ENCODE assay signal across 8 cellular contexts in the genomic region with DNA sequence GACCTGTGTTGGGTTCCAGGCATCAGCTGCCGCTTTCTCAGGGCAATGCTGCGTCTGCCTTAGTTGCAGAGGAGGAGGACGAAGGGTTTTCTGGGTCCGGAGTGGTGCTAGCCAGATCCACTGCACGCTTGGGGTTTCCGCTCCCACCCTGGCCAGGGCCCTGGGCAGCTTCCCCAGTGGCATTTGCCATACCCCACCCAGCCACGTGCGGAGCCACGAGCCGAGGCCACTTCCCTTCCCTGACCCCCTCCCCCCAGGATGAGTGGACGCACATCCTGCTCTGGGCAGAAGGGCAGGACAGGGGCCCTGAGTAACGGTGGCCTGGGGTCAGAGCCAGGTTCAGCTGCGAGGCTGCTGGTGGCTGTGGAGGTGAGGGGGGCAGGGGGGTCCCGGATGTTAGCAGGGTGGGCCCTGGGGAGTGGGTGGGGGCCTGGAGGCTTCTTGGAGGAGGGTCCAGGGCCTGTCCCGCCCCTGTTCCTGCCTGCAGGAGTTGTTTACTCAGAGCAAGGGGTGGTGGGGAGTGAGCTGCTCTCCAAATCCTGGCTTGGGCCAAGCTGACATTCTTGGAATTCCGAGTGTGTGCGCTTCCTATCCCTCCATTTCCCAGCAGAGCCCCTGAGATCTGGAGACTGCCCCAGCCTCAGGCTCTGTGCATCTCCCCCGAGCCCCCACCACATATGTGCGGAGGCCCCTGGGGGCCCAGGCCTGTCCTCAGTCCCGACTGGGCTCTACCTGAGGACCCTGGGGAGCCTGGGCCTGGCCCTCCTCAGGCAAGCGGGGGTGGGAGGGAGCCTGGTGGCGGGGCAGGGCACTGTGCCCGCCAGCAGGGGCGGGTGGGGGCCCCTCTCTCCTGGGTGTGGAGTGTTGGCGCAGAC. TPM values are rescaled to one million over a fixed set of nuclear protein-coding genes. Genes with fewer than 3 reads are reported as not detected.
DNase-seq lines count a peak whose midpoint lies in the region; ATAC-seq and TF ChIP-seq lines count a peak whose summit lies in the region.

No MANE protein-coding gene starts in this region.

- CTCF ChIA-PET in OCI-LY7 (lab: Charles Lee; ENCODE audit: unreplicated experiment) = no interaction called here

- H3K4me3 Mint-ChIP-seq in chondrocyte (ENCODE audit: unreplicated experiment) = peak overlapping the region; percentile 85
- H3K4me3 Mint-ChIP-seq in stimulated activated naive CD8-positive, alpha-beta T cell treated with anti-CD3 and anti-CD28 coated beads, Interleukin-15, Interleukin-2, amounts not matched to agents 100 ng/mL and 50 ng/mL, for 24 hours = peak overlapping the region; percentile 76

- peak overlapping the region; percentile 94 for H3K27ac Mint-ChIP-seq in chondrocyte (ENCODE audit: unreplicated experiment)
- H3K27ac Mint-ChIP-seq in stimulated activated naive CD8-positive, alpha-beta T cell treated with anti-CD3 and anti-CD28 coated beads, Interleukin-15, Interleukin-2, amounts not matched to agents 100 ng/mL and 50 ng/mL, for 24 hours = peak overlapping the region; percentile 67

- peaks cover 18% of the 10 kb centered on the region for H3K79me2 ChIP-seq in OCI-LY7 (ENCODE audit: insufficient read depth, low read depth, low read length)

- peak overlapping the region; percentile 89 for H3K4me3 ChIP-seq in OCI-LY7 (ENCODE audit: low read depth, low read length, poor library complexity, severe bottlenecking)

- H3K9me3 Mint-ChIP-seq in chondrocyte (ENCODE audit: low read depth) = no peaks in the 10 kb centered on the region
- H3K9me3 Mint-ChIP-seq in stimulated activated naive CD8-positive, alpha-beta T cell treated with anti-CD3 and anti-CD28 coated beads, Interleukin-15, Interleukin-2, amounts not matched to agents 100 ng/mL and 50 ng/mL, for 24 hours = no peaks in the 10 kb centered on the region

- H3K9me3 ChIP-seq in OCI-LY7 (ENCODE audit: low read length) = no peaks in the 10 kb centered on the region

- TF ChIP-seq CTCF in OCI-LY7 (conservative IDR thresholded peaks at IDR 0.05; ENCODE audit: low read length) (no peak), chondrocyte (IDR thresholded peaks at IDR 0.05) (no peak)

- peaks cover 10% of the 10 kb centered on the region; the same call in 1 of the 2 replicates for H4K20me1 ChIP-seq in OCI-LY7 (ENCODE audit: insufficient read depth, low read length)

- peaks cover 4% of the 10 kb centered on the region for H3K36me3 Mint-ChIP-seq in chondrocyte (ENCODE audit: low read depth)
- peaks cover 14% of the 10 kb centered on the region for H3K36me3 Mint-ChIP-seq in stimulated activated naive CD8-positive, alpha-beta T cell treated with anti-CD3 and anti-CD28 coated beads, Interleukin-15, Interleukin-2, amounts not matched to agents 100 ng/mL and 50 ng/mL, for 24 hours (ENCODE audit: low read depth)

- H3K4me2 ChIP-seq in OCI-LY7 (ENCODE audit: low read length) = peak overlapping the region; percentile 83

- ATAC-seq in HG03025 (IDR thresholded peaks at IDR 0.05; ENCODE audit: low FRiP score, unreplicated experiment) (no peak), GM21619 (IDR thresholded peaks at IDR 0.05; ENCODE audit: unreplicated experiment) (no peak)

- peak; percentile 45 for DNase-seq in GDM1 (lab: John Stamatoyannopoulos, UW)
- DNase-seq in OCI-LY7 (ENCODE audit: low spot score) = no peak
- DNase-seq in chondrocyte (ENCODE audit: low spot score) = no peak
- peak; percentile 93 for DNase-seq in kidney tubule cell (ENCODE audit: low spot score)
- no peak for DNase-seq in cerebellar nuclear complex (lab: John Stamatoyannopoulos, UW)

- POLR2A ChIA-PET in OCI-LY7 (lab: Charles Lee) = interaction anchor here (0.9 to 1.3 kb wide), 3 partner anchors 14 to 35 kb away, joined by 3 to 4 read pairs (median 4); a partner anchor contains a TSS

- peaks cover 36% of the 10 kb centered on the region for H3K4me1 ChIP-seq in OCI-LY7 (ENCODE audit: insufficient read depth, low read length, poor library complexity, severe bottlenecking)

- H3K36me3 ChIP-seq in OCI-LY7 (ENCODE audit: insufficient read depth, low read length) = peaks cover 17% of the 10 kb centered on the region

- H3K4me1 Mint-ChIP-seq in chondrocyte (ENCODE audit: low read depth) = peaks cover 56% of the 10 kb centered on the region
- peaks cover 36% of the 10 kb centered on the region for H3K4me1 Mint-ChIP-seq in stimulated activated naive CD8-positive, alpha-beta T cell treated with anti-CD3 and anti-CD28 coated beads, Interleukin-15, Interleukin-2, amounts not matched to agents 100 ng/mL and 50 ng/mL, for 24 hours (ENCODE audit: low read depth)

- H2AFZ ChIP-seq in OCI-LY7 (ENCODE audit: low read length) = no peak overlapping the region

- intact Hi-C loops in OCI-LY7 (cut with micrococcal nuclease; ENCODE audit: unreplicated experiment) = loop anchor here (2.0 kb wide), 1 partner anchor 35 kb away; a partner anchor contains a TSS

- no peaks in the 10 kb centered on the region for H3K27me3 Mint-ChIP-seq in chondrocyte (ENCODE audit: low read depth)
- no peaks in the 10 kb centered on the region for H3K27me3 Mint-ChIP-seq in stimulated activated naive CD8-positive, alpha-beta T cell treated with anti-CD3 and anti-CD28 coated beads, Interleukin-15, Interleukin-2, amounts not matched to agents 100 ng/mL and 50 ng/mL, for 24 hours

- BruUV-seq in OCI-LY7 (replicated peaks; lab: Mats Ljungman, UMichigan) = no TSS peak

- H3K9me2 ChIP-seq in OCI-LY7 (ENCODE audit: insufficient read depth, low read length) = no peaks in the 10 kb centered on the region

- H3K27ac ChIP-seq in OCI-LY7 (ENCODE audit: low read depth, low read length, poor library complexity, severe bottlenecking) = no peak overlapping the region

RNA-seq across cellular contexts. Expression of a gene that starts 1.4 kb away (rescaled TPM):
- 8.9 and 12.1 TPM in 2 replicates for total RNA-seq in OCI-LY7 (2014; rRNA removed; shearing (Covaris generic))
- total RNA-seq in OCI-LY7 (2022) (8.0 and 9.4 TPM in 2 replicates), chondrocyte (62.3 to 115 TPM (median 69.2 TPM) in 3 replicates)

RNA-seq across cellular contexts. Expression of a gene that starts 1.7 kb away (rescaled TPM):
- 206 and 224 TPM in 2 replicates for total RNA-seq in OCI-LY7 (2014; rRNA removed; shearing (Covaris generic))
- total RNA-seq in OCI-LY7 (2022) = 64.5 and 88.3 TPM in 2 replicates
- total RNA-seq in chondrocyte = 139 to 173 TPM (median 142 TPM) in 3 replicates

RNA-seq across cellular contexts. Expression of a gene that starts 11.3 kb away (rescaled TPM):
- 0.28 TPM in 1 of 2 replicates, not detected in the other for total RNA-seq in OCI-LY7 (2014; rRNA removed; shearing (Covaris generic))
- total RNA-seq in OCI-LY7 (2022) (0.84 and 1.0 TPM in 2 replicates), chondrocyte (460 to 558 TPM (median 549 TPM) in 3 replicates)

RNA-seq across cellular contexts. Expression of a gene that starts 16.3 kb away (rescaled TPM):
- total RNA-seq in OCI-LY7 (2014; rRNA removed; shearing (Covaris generic)) = 2.2 and 2.8 TPM in 2 replicates
- total RNA-seq in OCI-LY7 (2022) (20.1 and 21.0 TPM in 2 replicates), chondrocyte (0.57 to 5.0 TPM (median 1.4 TPM) in 3 replicates)

RNA-seq across cellular contexts. Expression of a gene that starts 25.3 kb away (rescaled TPM):
- total RNA-seq in OCI-LY7 (2014; rRNA removed; shearing (Covaris generic)) = 15.1 and 19.8 TPM in 2 replicates
- 41.2 and 57.5 TPM in 2 replicates for total RNA-seq in OCI-LY7 (2022)
- 56.0 to 59.1 TPM (median 56.0 TPM) in 3 replicates for total RNA-seq in chondrocyte

Comparison
In these comparisons a context has a peak if more than half of its experiments do, and no peak if none do; other contexts are left out.
1. DNase-seq: peak in GDM1 (single experiment) and kidney tubule cell (single experiment); none in OCI-LY7 (single experiment), chondrocyte (single experiment) and cerebellar nuclear complex (0 of 2).
2. RNA of a gene that starts 11.3 kb away (total RNA-seq): 460 to 558 TPM in chondrocyte; 0.28 to 1.0 TPM in OCI-LY7; every median in the first group is over 100 times any median in the second.